ENCODE assay signal across 12 cellular contexts in the genomic region with DNA sequence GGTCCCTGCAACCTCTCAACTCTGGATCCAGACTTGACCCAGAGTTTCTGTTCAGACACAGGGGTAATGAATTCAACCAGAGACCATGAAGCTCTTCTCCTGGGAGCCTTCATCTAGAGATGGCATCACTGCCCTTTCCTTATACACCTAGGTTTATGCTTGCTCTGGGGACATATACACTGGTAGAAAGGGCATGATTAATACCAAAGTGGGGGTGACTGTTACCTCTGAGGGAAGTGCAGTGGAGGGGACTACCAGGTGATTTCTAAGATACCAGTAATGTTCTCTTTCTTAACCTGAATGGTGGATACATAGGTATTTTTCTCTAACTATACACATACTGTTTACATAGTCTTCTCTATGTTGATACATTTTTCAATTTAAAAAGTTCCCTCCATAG. TPM values are rescaled to one million over a fixed set of nuclear protein-coding genes. Genes with fewer than 3 reads are reported as not detected.
DNase-seq lines count a peak whose midpoint lies in the region; ATAC-seq, FAIRE-seq and TF ChIP-seq lines count a peak whose summit lies in the region.
"Had no signal": no experiment of that assay in that cellular context is flagged by ENCODE, and none has a peak within 500 bp of the region (broad histone marks: within the 10 kb centered on the region; RNA-seq: fewer than 3 reads in every experiment).

No MANE protein-coding gene starts in this region.

- H3K9me3 ChIP-seq in left ventricle myocardium inferior (replicated peaks) (no peaks in the 10 kb centered on the region), astrocyte (ENCODE audit: insufficient read depth, low read depth, low read length) (no peaks in the 10 kb centered on the region), uterus (no peaks in the 10 kb centered on the region)

- peak overlapping the region; percentile 92 for H3K27ac Mint-ChIP-seq in astrocyte (ENCODE audit: unreplicated experiment)
- peak overlapping the region in 4 of 6 donors; percentile 7 to 78 (median 54) for H3K27ac Mint-ChIP-seq in naive B cell

- H3K36me3 Mint-ChIP-seq in astrocyte (ENCODE audit: low read depth, unreplicated experiment) (no peaks in the 10 kb centered on the region), naive B cell (no peaks in the 10 kb centered on the region)

- DNase-seq in left ventricle myocardium inferior = no peak
- no peak for DNase-seq in left cardiac atrium
- DNase-seq in astrocyte (ENCODE audit: low read depth) = no peak
- DNase-seq in naive B cell = no peak
- DNase-seq in uterus = no peak
- no peak for DNase-seq in NCI-H1694 treated with DMSO at 0.1 percent for 48 hours (lab: John Stamatoyannopoulos, UW)
- no peak for DNase-seq in pons (ENCODE audit: low spot score)
- DNase-seq: cerebellar nuclear complex, NCI-H2107 had no signal

- TF ChIP-seq CTCF in left ventricle myocardium inferior (IDR thresholded peaks at IDR 0.05; ENCODE audit: borderline replicate concordance) (no peak), astrocyte (IDR thresholded peaks at IDR 0.05; ENCODE audit: insufficient read depth, low read depth, low read length) (no peak), uterus (IDR thresholded peaks at IDR 0.05) (no peak)

- H3K27ac ChIP-seq in left ventricle myocardium inferior (replicated peaks) (peak overlapping the region; percentile 74), astrocyte (ENCODE audit: low read depth, low read length) (peak overlapping the region; percentile 93), uterus (peak overlapping the region; percentile 35 to 43)
- H3K27ac ChIP-seq: KMS-11 had no signal

- H3K27me3 Mint-ChIP-seq in astrocyte (ENCODE audit: low read depth, unreplicated experiment) (no peaks in the 10 kb centered on the region), naive B cell (no peaks in the 10 kb centered on the region)

- H3K4me3 ChIP-seq in left ventricle myocardium inferior (no peak overlapping the region), astrocyte (ENCODE audit: insufficient read depth, low read depth, low read length) (no peak overlapping the region), uterus (no peak overlapping the region)

- H3K4me2 ChIP-seq in astrocyte (ENCODE audit: low read length) = peak overlapping the region; percentile 73
- H3K4me2 ChIP-seq: KMS-11 had no signal

- peak overlapping the region; percentile 47 for H3K4me3 Mint-ChIP-seq in astrocyte (ENCODE audit: unreplicated experiment)
- peak overlapping the region in 7 of 8 donors; percentile 58 to 79 (median 73) for H3K4me3 Mint-ChIP-seq in naive B cell

- H3K27me3 ChIP-seq in left ventricle myocardium inferior (ENCODE audit: low read depth) (no peaks in the 10 kb centered on the region), astrocyte (ENCODE audit: insufficient read depth, low read length) (no peaks in the 10 kb centered on the region), uterus (no peaks in the 10 kb centered on the region)

- peaks cover 85% of the 10 kb centered on the region for H3K79me2 ChIP-seq in astrocyte (ENCODE audit: insufficient read depth, low read length)

- peaks cover 9% of the 10 kb centered on the region for H4K20me1 ChIP-seq in astrocyte (ENCODE audit: insufficient read depth, low read length)

- ATAC-seq in left cardiac atrium (no peak), naive B cell (ENCODE audit: low read depth in 2 of 2) (peak; percentile 48 to 53), GM18873 (IDR thresholded peaks at IDR 0.05; ENCODE audit: low FRiP score, unreplicated experiment) (no peak)

- no peak for TF ChIP-seq POLR2A in uterus (IDR thresholded peaks at IDR 0.05)

- intact Hi-C loops in left ventricle myocardium inferior (cut with micrococcal nuclease) = no loop called here
- intact Hi-C loops in left cardiac atrium (cut with DNase I) = no loop called here
- intact Hi-C loops in uterus (cut with DNase I; ENCODE audit: low total_unique reads) = no loop called here

- no peak for FAIRE-seq in astrocyte (lab: Jason Lieb, UNC)
- FAIRE-seq: frontal cortex had no signal

- H3K4me1 Mint-ChIP-seq in astrocyte (ENCODE audit: low read depth, unreplicated experiment) = peaks cover 34% of the 10 kb centered on the region
- peaks cover 72 to 96% (median 87%) of the 10 kb centered on the region in 3 donors for H3K4me1 Mint-ChIP-seq in naive B cell

- no peaks in the 10 kb centered on the region for H3K36me3 ChIP-seq in left ventricle myocardium inferior
- no peaks in the 10 kb centered on the region for H3K36me3 ChIP-seq in astrocyte (ENCODE audit: insufficient read depth, low read length)
- no peaks in the 10 kb centered on the region for H3K36me3 ChIP-seq in uterus

- peak overlapping the region; percentile 70 for H3K9ac ChIP-seq in astrocyte (ENCODE audit: low read length)
- H3K9ac ChIP-seq: KMS-11 had no signal

- H3K4me1 ChIP-seq in left ventricle myocardium inferior = peaks cover 86% of the 10 kb centered on the region
- peaks cover 52% of the 10 kb centered on the region for H3K4me1 ChIP-seq in astrocyte (ENCODE audit: insufficient read depth, low read length)
- H3K4me1 ChIP-seq in uterus = peaks cover 0 to under 1% of the 10 kb centered on the region in 2 donors

- no peaks in the 10 kb centered on the region for H3K9me3 Mint-ChIP-seq in astrocyte (ENCODE audit: unreplicated experiment)
- H3K9me3 Mint-ChIP-seq in naive B cell = peaks cover 0 to 2% (median 0%) of the 10 kb centered on the region in 7 donors

- no peak overlapping the region for H2AFZ ChIP-seq in astrocyte (ENCODE audit: low read depth, low read length)

RNA-seq across cellular contexts. Expression of gene JAK1, which starts 48.4 kb away (rescaled TPM):
- total RNA-seq in left ventricle myocardium inferior (106 TPM), left cardiac atrium (10 to 100 TPM; 83.7 to 98.7 TPM), astrocyte (80.7 and 87.0 TPM in 2 replicates), uterus (100 to 1,000 TPM in 3 of 4 donors, 10 to 100 TPM in 1; 70.9 to 136 (median 125) TPM)
- polyA plus RNA-seq in naive B cell (ENCODE audit: low read depth in 6 of 6) = 100 to 1,000 TPM; 182 to 259 (median 194) TPM

Comparison
In these comparisons a context has a peak if more than half of its experiments do, and no peak if none do; other contexts are left out.
1. H3K27ac ChIP-seq: peak in every context shown above with its lines; median percentile 93 in astrocyte; 74 in left ventricle myocardium inferior; 39 in uterus.
2. ATAC-seq: peak in naive B cell (2 of 2); none in left cardiac atrium (0 of 2) and GM18873 (single experiment).